ENCODE assay signal across 8 cellular contexts in the genomic region with DNA sequence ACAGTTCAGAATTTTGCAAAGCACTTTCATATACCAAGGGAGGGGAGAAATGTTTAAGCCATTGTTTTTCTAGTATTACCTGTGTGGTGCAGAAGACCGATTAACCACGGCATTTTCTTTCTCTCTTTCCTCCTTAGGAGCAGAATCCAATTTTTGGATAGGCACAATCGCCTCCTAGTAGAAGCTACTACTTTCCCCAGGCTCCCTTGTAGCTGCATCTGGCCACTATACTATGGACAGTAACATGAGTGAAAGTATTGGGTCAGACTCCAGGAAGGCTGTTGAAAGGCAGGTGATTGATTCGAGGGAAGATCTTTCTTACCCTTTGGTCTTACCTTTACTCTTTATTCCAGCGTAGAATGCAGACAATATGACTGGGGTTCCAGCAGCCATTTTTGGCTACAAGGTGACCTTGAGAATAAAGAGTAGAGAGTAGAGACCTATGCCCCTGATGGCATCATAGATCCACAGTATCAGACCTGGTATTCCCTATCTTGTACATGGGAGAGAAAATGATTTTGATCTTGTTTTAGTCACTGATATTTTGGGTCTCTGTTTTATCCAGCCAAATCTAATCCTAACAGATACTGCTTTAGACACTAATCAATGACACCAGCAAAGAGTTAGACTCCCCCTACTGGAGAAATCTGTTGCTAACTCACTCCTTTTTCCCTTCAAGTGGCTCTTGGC.
DNase-seq lines count a peak whose midpoint lies in the region; ATAC-seq, FAIRE-seq and TF ChIP-seq lines count a peak whose summit lies in the region.

No MANE protein-coding gene starts in this region.

- H3K4me2 ChIP-seq in neural progenitor cell: no peak overlapping the region

- H3K79me2 ChIP-seq in neural progenitor cell (ENCODE audit: low read depth): no peaks in the 10 kb centered on the region

- no peak for TF ChIP-seq POLR2A in Peyer's patch (IDR thresholded peaks at IDR 0.05)

- H3K9me3 ChIP-seq in Peyer's patch (no peaks in the 10 kb centered on the region), neural progenitor cell (ENCODE audit: low read depth) (no peaks in the 10 kb centered on the region)

- peak overlapping the region; percentile 61 for H2AFZ ChIP-seq in neural progenitor cell (replicated peaks)

- H3K27me3 ChIP-seq in Peyer's patch (no peaks in the 10 kb centered on the region), neural progenitor cell (no peaks in the 10 kb centered on the region)

- no peak overlapping the region for H3K27ac ChIP-seq in Peyer's patch
- H3K27ac ChIP-seq in neural progenitor cell: no peak overlapping the region

- H3F3A ChIP-seq in neural progenitor cell (ENCODE audit: low read depth): no peaks in the 10 kb centered on the region

- no peak overlapping the region for H3K4me3 Mint-ChIP-seq in neural progenitor cell

- peaks cover 3% of the 10 kb centered on the region for H3K27me3 Mint-ChIP-seq in neural progenitor cell (ENCODE audit: insufficient read depth, low read depth)

- no peak overlapping the region for H3K4me3 ChIP-seq in GM12865 (ENCODE audit: low read depth, low read length)
- H3K4me3 ChIP-seq in Peyer's patch: no peak overlapping the region
- no peak overlapping the region for H3K4me3 ChIP-seq in epithelial cell of proximal tubule (ENCODE audit: low read depth, low read length)
- no peak overlapping the region for H3K4me3 ChIP-seq in neural progenitor cell

- H3K27ac Mint-ChIP-seq in neural progenitor cell: no peak overlapping the region

- H3K36me3 Mint-ChIP-seq in neural progenitor cell: no peaks in the 10 kb centered on the region

- H3K36me3 ChIP-seq in Peyer's patch: no peaks in the 10 kb centered on the region
- H3K36me3 ChIP-seq in neural progenitor cell: no peaks in the 10 kb centered on the region

- TF ChIP-seq CTCF in GM12865 (IDR thresholded peaks at IDR 0.05; ENCODE audit: insufficient read depth, low read depth, low read length, missing control alignments) (peak; percentile 81), Peyer's patch (IDR thresholded peaks at IDR 0.05) (peak in 5 of 6 experiments; percentile 32 to 68 (median 55)), epithelial cell of proximal tubule (conservative IDR thresholded peaks at IDR 0.05; ENCODE audit: low read depth, low read length) (peak; percentile 91), neural progenitor cell (IDR thresholded peaks at IDR 0.05) (peak; percentile 84)

- ATAC-seq in GM18858 (IDR thresholded peaks at IDR 0.05; ENCODE audit: unreplicated experiment): no peak

- no peaks in the 10 kb centered on the region for H3K9me3 Mint-ChIP-seq in neural progenitor cell

- FAIRE-seq in HTR-8/SVneo (lab: Jason Lieb, UNC): no peak

- peaks cover 2% of the 10 kb centered on the region for H3K4me1 Mint-ChIP-seq in neural progenitor cell

- DNase-seq in AML-193 (lab: John Stamatoyannopoulos, UW): peak; percentile 77 to 85
- DNase-seq in GM12865 (ENCODE audit: low read depth): peak; percentile 76
- DNase-seq in HTR-8/SVneo (ENCODE audit: insufficient read length, low spot score): peak; percentile 10
- no peak for DNase-seq in Peyer's patch
- DNase-seq in epithelial cell of proximal tubule (ENCODE audit: low read depth): no peak
- DNase-seq in neural progenitor cell (ENCODE audit: low spot score): peak; percentile 68
- no peak for DNase-seq in cortex of kidney (lab: John Stamatoyannopoulos, UW)

- H3K4me1 ChIP-seq in Peyer's patch: no peaks in the 10 kb centered on the region
- no peaks in the 10 kb centered on the region for H3K4me1 ChIP-seq in neural progenitor cell

- H4K20me1 ChIP-seq in neural progenitor cell (ENCODE audit: low read depth): no peaks in the 10 kb centered on the region

- no peak overlapping the region for H3K9ac ChIP-seq in neural progenitor cell

Comparison
In these comparisons a context has a peak if more than half of its experiments do, and no peak if none do; other contexts are left out.
1. DNase-seq: peak in AML-193 (2 of 2), GM12865 (single experiment), HTR-8/SVneo (single experiment) and neural progenitor cell (single experiment); none in Peyer's patch (0 of 3), epithelial cell of proximal tubule (single experiment) and cortex of kidney (single experiment).
2. Peak in every context shown above with its lines, with median percentiles within 50 percentile points of each other: CTCF ChIP-seq.